ENCODE assay signal across 9 cellular contexts in genomic region chr4:336893-337142, GRCh38. TPM values are rescaled to one million over a fixed set of nuclear protein-coding genes. Genes with fewer than 3 reads are reported as not detected.
A peak's percentile ranks its signal among the peaks of the same experiment; 100 is the strongest.
DNase-seq lines count a peak whose midpoint lies in the region; ATAC-seq and TF ChIP-seq lines count a peak whose summit lies in the region.
"Had no signal": no experiment of that assay in that cellular context is flagged by ENCODE, and none has a peak within 500 bp of the region (broad histone marks: within the 10 kb centered on the region; RNA-seq: fewer than 3 reads in every experiment).

No MANE protein-coding gene starts in this region.

- no peak for TF ChIP-seq EP300 in transverse colon (IDR thresholded peaks at IDR 0.05; ENCODE audit: low read depth)

- peaks cover 17% of the 10 kb centered on the region for H3K4me1 ChIP-seq in CD8-positive, alpha-beta T cell (ENCODE audit: insufficient read depth, low read length)
- peaks cover 17% of the 10 kb centered on the region for H3K4me1 ChIP-seq in lower lobe of right lung
- peaks cover 9 to 17% (median 13%) of the 10 kb centered on the region in 4 donors for H3K4me1 ChIP-seq in transverse colon

- no peak for DNase-seq in CD8-positive, alpha-beta T cell
- no peak for DNase-seq in astrocyte of the spinal cord (ENCODE audit: low read depth, low spot score)
- DNase-seq in lower lobe of right lung, result no peak
- no peak for DNase-seq in transverse colon
- DNase-seq in AG08396 (ENCODE audit: low spot score), result no peak

- H3K27me3 Mint-ChIP-seq in CD8-positive, alpha-beta T cell (ENCODE audit: low read depth), result no peaks in the 10 kb centered on the region

- peaks cover 13% of the 10 kb centered on the region for H3K9me3 ChIP-seq in CD8-positive, alpha-beta T cell (ENCODE audit: low read length)
- peaks cover 19% of the 10 kb centered on the region for H3K9me3 ChIP-seq in lower lobe of right lung
- peaks cover 17 to 21% of the 10 kb centered on the region in 2 donors for H3K9me3 ChIP-seq in transverse colon

- ATAC-seq in CD8-positive, alpha-beta T cell, result no peak
- ATAC-seq in HG03108 (IDR thresholded peaks at IDR 0.05; ENCODE audit: unreplicated experiment) (peak; percentile 3), lower lobe of right lung (peak in 1 of 2 donors; percentile 2), GM21786 (IDR thresholded peaks at IDR 0.05; ENCODE audit: unreplicated experiment) (no peak), HG02981 (IDR thresholded peaks at IDR 0.05; ENCODE audit: unreplicated experiment) (no peak)

- POLR2A ChIA-PET in CD8-positive, alpha-beta T cell (lab: Charles Lee), result interaction anchor here (1.2 to 1.9 kb wide), 2 partner anchors 162 to 212 kb away, joined by 3 to 4 read pairs; partner anchors contain the start of gene ZNF718

- no peak for TF ChIP-seq CTCF in CD8-positive, alpha-beta T cell (IDR thresholded peaks at IDR 0.05)
- TF ChIP-seq CTCF in astrocyte of the spinal cord (IDR thresholded peaks at IDR 0.05; ENCODE audit: low read depth, low read length) (no peak), lower lobe of right lung (IDR thresholded peaks at IDR 0.05) (no peak), transverse colon (IDR thresholded peaks at IDR 0.05) (no peak)

- peak overlapping the region; percentile 99 for H3K27ac Mint-ChIP-seq in CD8-positive, alpha-beta T cell

- peak overlapping the region; percentile 94 for H3K4me3 ChIP-seq in CD8-positive, alpha-beta T cell (ENCODE audit: low read depth, low read length)
- H3K4me3 ChIP-seq in astrocyte of the spinal cord (ENCODE audit: low read depth, low read length), result peak overlapping the region; percentile 85
- H3K4me3 ChIP-seq in lower lobe of right lung, result peak overlapping the region; percentile 95
- peak overlapping the region; percentile 61 to 94 (median 72) for H3K4me3 ChIP-seq in transverse colon

- TF ChIP-seq POLR2A in transverse colon (IDR thresholded peaks at IDR 0.05), result no peak

- peaks cover 14% of the 10 kb centered on the region for H3K9me3 Mint-ChIP-seq in CD8-positive, alpha-beta T cell

- H3K27ac ChIP-seq in CD8-positive, alpha-beta T cell (ENCODE audit: low read depth, low read length), result peak overlapping the region; percentile 90
- peak overlapping the region; percentile 94 for H3K27ac ChIP-seq in lower lobe of right lung
- H3K27ac ChIP-seq in transverse colon, result peak overlapping the region; percentile 89 to 98 (median 94)
- H3K27ac ChIP-seq: KMS-11 had no signal

- H3K4me3 Mint-ChIP-seq in CD8-positive, alpha-beta T cell, result peak overlapping the region; percentile 99

- in situ Hi-C loops in astrocyte of the spinal cord (cut with HindIII; ENCODE audit: low sequenced_read_pairs) (no loop called here), transverse colon (cut with MboI; ENCODE audit: low pct_ligation_motif_present in 1 of 4, low pct_unique_long_range_greater_than_20kb in 1 of 4, low sequenced_read_pairs in 3 of 4) (no loop called here)

- intact Hi-C loops in CD8-positive, alpha-beta T cell (cut with DNase I, micrococcal nuclease), result loop anchor here (1.0 to 5.0 kb wide), 7 partner anchors 136 to 650 kb away; partner anchors contain the start of genes ATP5ME (in 2 of the 2), MYL5 (in 2 of the 2), ZNF718 (in 2 of the 2) and IDUA (in 1 of the 2)
- intact Hi-C loops in lower lobe of right lung (cut with DNase I), result no loop called here
- intact Hi-C loops in transverse colon (cut with DNase I; ENCODE audit: low total_unique reads), result no loop called here

- WGBS in transverse colon (ENCODE audit: low coverage in 1 of 2), 2 donors, result no CpG with 5 or more reads among the region's 18 CpGs

- H3K4me1 Mint-ChIP-seq in CD8-positive, alpha-beta T cell (ENCODE audit: low read depth), result peaks cover 43% of the 10 kb centered on the region

- H3K36me3 Mint-ChIP-seq in CD8-positive, alpha-beta T cell, result peaks cover 41% of the 10 kb centered on the region

- H3K27me3 ChIP-seq in CD8-positive, alpha-beta T cell (ENCODE audit: insufficient read depth, low read length), result no peaks in the 10 kb centered on the region
- H3K27me3 ChIP-seq in lower lobe of right lung (ENCODE audit: low read depth), result no peaks in the 10 kb centered on the region
- no peaks in the 10 kb centered on the region for H3K27me3 ChIP-seq in transverse colon

- H3K36me3 ChIP-seq in CD8-positive, alpha-beta T cell (ENCODE audit: insufficient read depth, low read length), result no peaks in the 10 kb centered on the region
- no peaks in the 10 kb centered on the region for H3K36me3 ChIP-seq in lower lobe of right lung
- H3K36me3 ChIP-seq in transverse colon, result peaks cover 0 to 15% (median under 1%) of the 10 kb centered on the region in 4 donors

- CTCF ChIA-PET in CD8-positive, alpha-beta T cell (lab: Charles Lee), result no interaction called here

RNA-seq across cellular contexts. Expression of gene ZNF141, which starts 0.8 kb away (rescaled TPM):
- 10 to 100 TPM; 16.3 to 19.9 TPM for total RNA-seq in CD8-positive, alpha-beta T cell
- 23.9 TPM for total RNA-seq in lower lobe of right lung
- total RNA-seq in transverse colon, result 10 to 100 TPM; 13.8 to 40.4 (median 30.4) TPM

RNA-seq across cellular contexts. Expression of gene ZNF732, which starts 31.5 kb away (rescaled TPM):
- not detected for total RNA-seq in CD8-positive, alpha-beta T cell
- total RNA-seq in lower lobe of right lung, result not detected
- under 1 TPM in 1 of 4 donors, not detected in 3; 0.16 TPM for total RNA-seq in transverse colon

Comparison
In these comparisons a context has a peak if more than half of its experiments do, and no peak if none do; other contexts are left out.
1. intact Hi-C loops: an anchor here in CD8-positive, alpha-beta T cell (1.0 to 5.0 kb wide); none called in lower lobe of right lung and transverse colon.